In the genomic region with DNA sequence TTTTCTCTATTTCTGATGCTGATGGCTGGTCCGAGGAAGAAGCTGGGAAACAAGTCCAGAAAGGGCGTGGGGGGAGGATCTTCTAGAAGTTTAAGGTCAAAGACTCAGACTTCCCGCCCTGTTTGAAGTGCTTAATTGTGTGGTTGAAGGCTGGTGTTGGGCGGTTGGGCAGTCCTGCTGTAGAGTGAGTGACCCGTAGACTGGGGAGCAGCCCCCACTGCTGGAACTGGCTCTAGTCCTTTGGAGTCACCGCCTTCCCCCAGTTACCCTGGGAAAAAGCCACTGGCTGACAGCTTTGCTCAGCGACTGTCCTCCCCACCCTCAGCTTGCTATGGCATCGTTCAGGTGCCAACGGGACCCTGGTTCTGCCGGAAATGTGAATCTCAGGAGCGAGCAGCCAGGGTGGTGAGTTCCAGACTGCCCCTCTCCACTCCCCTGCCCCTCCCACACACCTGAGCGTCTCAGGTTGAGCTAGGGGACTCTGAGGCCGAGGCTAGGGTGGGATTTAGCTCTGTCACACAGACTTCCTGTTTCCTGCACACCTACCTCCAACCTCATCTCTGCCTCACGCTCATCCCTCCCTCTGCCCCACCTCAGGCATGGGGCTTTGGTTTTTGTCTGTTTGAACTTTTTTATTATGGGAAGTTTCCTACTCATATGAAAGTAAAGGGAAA, we compare ENCODE assay signal across 8 cellular contexts. TPM values are rescaled to one million over a fixed set of nuclear protein-coding genes. Genes with fewer than 3 reads are reported as not detected.
DNase-seq lines count a peak whose midpoint lies in the region; TF ChIP-seq lines count a peak whose summit lies in the region.

No MANE protein-coding gene starts in this region.

- no peaks in the 10 kb centered on the region; the same call in 1 of the 2 replicates for H3K9me3 ChIP-seq in AG04450 (ENCODE audit: control insufficient read depth, insufficient read depth, low read length)

- intact Hi-C loops in activated naive CD4-positive, alpha-beta T cell treated with anti-CD3 and anti-CD28 coated beads for 36 hours (cut with micrococcal nuclease), result loop anchor here (1.0 kb wide), 2 partner anchors 9 to 21 kb away; no protein-coding TSS in a partner anchor

- H3K27ac Mint-ChIP-seq in activated naive CD4-positive, alpha-beta T cell treated with anti-CD3 and anti-CD28 coated beads for 36 hours, result peak overlapping the region; percentile 96

- peaks cover 44% of the 10 kb centered on the region for H3K4me1 Mint-ChIP-seq in activated naive CD4-positive, alpha-beta T cell treated with anti-CD3 and anti-CD28 coated beads for 36 hours (ENCODE audit: low read depth)

- peak overlapping the region; percentile 100 for H3K4me3 Mint-ChIP-seq in activated naive CD4-positive, alpha-beta T cell treated with anti-CD3 and anti-CD28 coated beads for 36 hours

- peak overlapping the region; percentile 69 for H3K4me3 ChIP-seq in AG04450 (ENCODE audit: low read depth, low read length)
- H3K4me3 ChIP-seq in iPS-11a (ENCODE audit: low read depth, low read length), result peak overlapping the region; percentile 50

- no peaks in the 10 kb centered on the region for H3K27me3 ChIP-seq in AG04450 (ENCODE audit: control insufficient read depth, insufficient read depth, low read length)

- POLR2A ChIA-PET in AG04450 (lab: Yijun Ruan, JAX), result interaction anchor here (0.6 kb wide), 1 partner anchor 43 kb away, joined by 4 read pairs; no protein-coding TSS in a partner anchor

- no peaks in the 10 kb centered on the region for H3K9me3 Mint-ChIP-seq in activated naive CD4-positive, alpha-beta T cell treated with anti-CD3 and anti-CD28 coated beads for 36 hours

- CTCF ChIA-PET in AG04450 (lab: Charles Lee), result interaction anchor here (1.0 to 1.1 kb wide), 2 partner anchors 28 to 39 kb away, joined by 3 to 4 read pairs; no protein-coding TSS in a partner anchor
- CTCF ChIA-PET in activated naive CD4-positive, alpha-beta T cell treated with anti-CD3 and anti-CD28 coated beads for 36 hours (lab: Charles Lee), result interaction anchor here (0.7 to 1.6 kb wide), 5 partner anchors 12 to 31 kb away, joined by 3 to 9 read pairs (median 4); no protein-coding TSS in a partner anchor

- no peak for DNase-seq in AG04450 (ENCODE audit: low read depth, low spot score)
- peak; percentile 5 for DNase-seq in HuH-7.5 (ENCODE audit: low spot score)
- DNase-seq in activated naive CD4-positive, alpha-beta T cell treated with anti-CD3 and anti-CD28 coated beads for 36 hours, result peak; percentile 46
- DNase-seq in stimulated activated CD4-positive, alpha-beta T cell treated with anti-CD3 and anti-CD28 coated beads, Interleukin-2, amount 100 ng/mL, for 24 hours, result peak; percentile 46 to 51
- DNase-seq in superior temporal gyrus (ENCODE audit: extremely low spot score), result no peak
- no peak for DNase-seq in DMS79 treated with DMSO at 0.1 percent for 48 hours (lab: John Stamatoyannopoulos, UW)
- no peak for DNase-seq in DMS53 treated with DMSO at 0.1 percent for 48 hours (lab: John Stamatoyannopoulos, UW; ENCODE audit: unreplicated experiment)

- H3K36me3 Mint-ChIP-seq in activated naive CD4-positive, alpha-beta T cell treated with anti-CD3 and anti-CD28 coated beads for 36 hours (ENCODE audit: low read depth), result peaks cover 40% of the 10 kb centered on the region

- no peaks in the 10 kb centered on the region for H3K27me3 Mint-ChIP-seq in activated naive CD4-positive, alpha-beta T cell treated with anti-CD3 and anti-CD28 coated beads for 36 hours (ENCODE audit: low read depth)

- TF ChIP-seq CTCF in AG04450 (IDR thresholded peaks at IDR 0.05; ENCODE audit: low read depth, low read length), result no peak

- H3K27ac ChIP-seq in AG04450 (ENCODE audit: low read depth, low read length), result no peak overlapping the region

RNA-seq across cellular contexts. Expression of a gene that starts 1.7 kb away (rescaled TPM):
- polyA plus RNA-seq in AG04450 (2011; rRNA removed), result 16.4 and 17.3 TPM in 2 replicates
- 26.2 and 35.4 TPM in 2 replicates for polyA minus RNA-seq in AG04450 (2011; rRNA and poly(A)+ RNA removed)
- total RNA-seq in activated naive CD4-positive, alpha-beta T cell treated with anti-CD3 and anti-CD28 coated beads for 36 hours, result 100 to 1,000 TPM; 170 to 177 TPM

RNA-seq across cellular contexts. Expression of a gene that starts 23.4 kb away (rescaled TPM):
- polyA plus RNA-seq in AG04450 (2011; rRNA removed), result 6.5 and 9.8 TPM in 2 replicates
- 2.7 and 2.8 TPM in 2 replicates for polyA minus RNA-seq in AG04450 (2011; rRNA and poly(A)+ RNA removed)
- total RNA-seq in activated naive CD4-positive, alpha-beta T cell treated with anti-CD3 and anti-CD28 coated beads for 36 hours, result 10 to 100 TPM; 35.1 to 35.8 TPM

RNA-seq across cellular contexts. Expression of a gene that starts 32.0 kb away (rescaled TPM):
- polyA plus RNA-seq in AG04450 (2011; rRNA removed), result 0.16 and 0.17 TPM in 2 replicates
- not detected in 2 replicates for polyA minus RNA-seq in AG04450 (2011; rRNA and poly(A)+ RNA removed)
- total RNA-seq in activated naive CD4-positive, alpha-beta T cell treated with anti-CD3 and anti-CD28 coated beads for 36 hours, result 10 to 100 TPM; 17.6 to 19.2 TPM

RNA-seq across cellular contexts. Expression of a gene that starts 41.4 kb away (rescaled TPM):
- polyA plus RNA-seq in AG04450 (2011; rRNA removed), result 13.5 and 18.0 TPM in 2 replicates
- 19.4 and 29.5 TPM in 2 replicates for polyA minus RNA-seq in AG04450 (2011; rRNA and poly(A)+ RNA removed)
- 1 to 10 TPM; 1.2 TPM for total RNA-seq in activated naive CD4-positive, alpha-beta T cell treated with anti-CD3 and anti-CD28 coated beads for 36 hours

RNA-seq across cellular contexts. Expression of a gene that starts 45.8 kb away (rescaled TPM):
- polyA plus RNA-seq in AG04450 (2011; rRNA removed), result 234 and 276 TPM in 2 replicates
- polyA minus RNA-seq in AG04450 (2011; rRNA and poly(A)+ RNA removed), result 220 and 283 TPM in 2 replicates
- total RNA-seq in activated naive CD4-positive, alpha-beta T cell treated with anti-CD3 and anti-CD28 coated beads for 36 hours, result 100 to 1,000 TPM; 368 to 369 TPM

Comparison
In these comparisons a context has a peak if more than half of its experiments do, and no peak if none do; other contexts are left out.
1. DNase-seq: peak in HuH-7.5 (single experiment), activated naive CD4-positive, alpha-beta T cell treated with anti-CD3 and anti-CD28 coated beads for 36 hours (single experiment) and stimulated activated CD4-positive, alpha-beta T cell treated with anti-CD3 and anti-CD28 coated beads, Interleukin-2, amount 100 ng/mL, for 24 hours (2 of 2); none in AG04450 (single experiment), superior temporal gyrus (single experiment), DMS79 treated with DMSO at 0.1 percent for 48 hours (single experiment) and DMS53 treated with DMSO at 0.1 percent for 48 hours (single experiment).